ENCODE assay signal across 32 cellular contexts in genomic region chr3:49842843-49843242, GRCh38. TPM values are rescaled to one million over a fixed set of nuclear protein-coding genes. Genes with fewer than 3 reads are reported as not detected.
"Had no signal": no experiment of that assay in that cellular context is flagged by ENCODE, and none has a peak within 500 bp of the region (broad histone marks: within the 10 kb centered on the region; RNA-seq: fewer than 3 reads in every experiment).

No MANE protein-coding gene starts in this region.

- H3K9me3 Mint-ChIP-seq: activated CD8-positive, alpha-beta T cell treated with anti-CD3 and anti-CD28 coated beads for 36 hours; activated naive CD4-positive, alpha-beta T cell treated with anti-CD3 and anti-CD28 coated beads, Interleukin-2, amount 50 U/mL, for 72 hours; immature natural killer cell; naive thymus-derived CD8-positive, alpha-beta T cell had no signal

- H3K27ac Mint-ChIP-seq: activated CD8-positive, alpha-beta T cell treated with anti-CD3 and anti-CD28 coated beads for 36 hours; progenitor cell of endocrine pancreas; T-helper 17 cell had no signal

- H3K4me3 ChIP-seq: ovary, sigmoid colon, suprapubic skin, transverse colon had no signal

- H3K27me3 ChIP-seq: neutrophil, ovary, sigmoid colon, suprapubic skin, transverse colon had no signal

- H3K36me3 ChIP-seq: ovary, sigmoid colon, transverse colon had no signal

- DNase-seq: activated CD4-positive, alpha-beta T cell treated with anti-CD3 and anti-CD28 coated beads for 1 hour; activated CD4-positive, alpha-beta T cell treated with anti-CD3 and anti-CD28 coated beads, Interleukin-2, amount 50 U/mL, for 1 hour; activated CD8-positive, alpha-beta T cell treated with anti-CD3 and anti-CD28 coated beads for 36 hours; activated naive CD4-positive, alpha-beta T cell; activated T-cell treated with anti-CD3 and anti-CD28 coated beads, Interleukin-2, amount 50 U/mL, for 48 hours; dermis blood vessel endothelial cell; effector CD8-positive, alpha-beta T cell; immature natural killer cell; kidney; left colon; midbrain; naive thymus-derived CD8-positive, alpha-beta T cell; ovary; sigmoid colon; small intestine; stimulated activated CD4-positive, alpha-beta T cell treated with anti-CD3 and anti-CD28 coated beads, Interleukin-4, amount 100 ng/mL, for 4 hours; stimulated activated CD8-positive, alpha-beta memory T cell treated with anti-CD3 and anti-CD28 coated beads, Interleukin-4, amount 100 ng/mL, for 48 hours; stimulated activated naive CD4-positive, alpha-beta T cell; T-helper 17 cell; T1000; transverse colon had no signal

- ATAC-seq: activated CD8-positive, alpha-beta T cell treated with anti-CD3 and anti-CD28 coated beads for 36 hours; activated naive CD4-positive, alpha-beta T cell treated with anti-CD3 and anti-CD28 coated beads, Interleukin-2, amount 50 U/mL, for 72 hours; left colon; naive thymus-derived CD8-positive, alpha-beta T cell; T-helper 17 cell had no signal

- H3K4me1 Mint-ChIP-seq: immature natural killer cell had no signal

- H3K9me3 ChIP-seq: neutrophil, ovary, sigmoid colon, suprapubic skin, transverse colon had no signal

- H3K4me3 Mint-ChIP-seq: activated CD8-positive, alpha-beta T cell treated with anti-CD3 and anti-CD28 coated beads for 36 hours; immature natural killer cell; naive thymus-derived CD8-positive, alpha-beta T cell; T-helper 17 cell had no signal

- H3K27ac ChIP-seq: epithelial cell of prostate, neutrophil, ovary, sigmoid colon, suprapubic skin, transverse colon had no signal

- H3K27me3 Mint-ChIP-seq: activated CD8-positive, alpha-beta T cell treated with anti-CD3 and anti-CD28 coated beads for 36 hours; naive thymus-derived CD8-positive, alpha-beta T cell; progenitor cell of endocrine pancreas; T-helper 17 cell had no signal

RNA-seq across cellular contexts. Expression of gene CAMKV, which starts 26.9 kb away (rescaled TPM):
- total RNA-seq: dermis blood vessel endothelial cell; fibroblast of lung; fibroblast of villous mesenchyme; lower leg skin; naive thymus-derived CD8-positive, alpha-beta T cell; sigmoid colon had no signal
- polyA plus RNA-seq: immature natural killer cell; naive thymus-derived CD8-positive, alpha-beta T cell; ovary; urinary bladder had no signal

RNA-seq across cellular contexts. Expression of gene INKA1, which starts 39.8 kb away (rescaled TPM):
- total RNA-seq: progenitor cell of endocrine pancreas had no signal

RNA-seq across cellular contexts. Expression of gene CDHR4, which starts 43.2 kb away (rescaled TPM):
- total RNA-seq: activated CD8-positive, alpha-beta T cell treated with anti-CD3 and anti-CD28 coated beads for 36 hours; bronchial epithelial cell; dermis blood vessel endothelial cell; fibroblast of lung; fibroblast of villous mesenchyme; naive thymus-derived CD8-positive, alpha-beta T cell; progenitor cell of endocrine pancreas; renal cortical epithelial cell; transverse colon; urinary bladder had no signal
- polyA plus RNA-seq: fibroblast of lung; immature natural killer cell; naive thymus-derived CD8-positive, alpha-beta T cell had no signal
